In genomic region chr11:43937434-43938411, GRCh38 we compare ENCODE assay signal across 10 cellular contexts. TPM values are rescaled to one million over a fixed set of nuclear protein-coding genes. Genes with fewer than 3 reads are reported as not detected.
DNase-seq lines count a peak whose midpoint lies in the region; TF ChIP-seq lines count a peak whose summit lies in the region.
"Had no signal": no experiment of that assay in that cellular context is flagged by ENCODE, and none has a peak within 500 bp of the region (broad histone marks: within the 10 kb centered on the region; RNA-seq: fewer than 3 reads in every experiment).

No MANE protein-coding gene starts in this region.

- H3K27ac ChIP-seq in adrenal gland: peak overlapping the region in 2 of 5 donors; percentile 24 to 51

- H3K9me3 Mint-ChIP-seq in HFFc6 (no peaks in the 10 kb centered on the region), type B pancreatic cell (no peaks in the 10 kb centered on the region), CD14-positive monocyte (peaks cover 0 to 8% (median 0%) of the 10 kb centered on the region in 7 donors)

- intact Hi-C loops in adrenal gland (cut with DNase I): no loop called here
- intact Hi-C loops in CD14-positive monocyte (cut with micrococcal nuclease): no loop called here

- H3K27me3 ChIP-seq in adrenal gland: no peaks in the 10 kb centered on the region

- H3K27ac Mint-ChIP-seq in HFFc6 (peak overlapping the region; percentile 69), type B pancreatic cell (peak overlapping the region; percentile 8), CD14-positive monocyte (peak overlapping the region in 2 of 7 donors; percentile 1 to 49)
- H3K27ac Mint-ChIP-seq: activated CD8-positive, alpha-beta memory T cell treated with anti-CD3 and anti-CD28 coated beads, Interleukin-2, amount 10 ng/mL, durations not matched to agents 7 days and 5 days had no signal

- DNase-seq in HFFc6: peak; percentile 51
- peak in 6 of 7 donors; percentile 58 to 78 (median 62) for DNase-seq in adrenal gland
- peak; percentile 82 for DNase-seq in islet precursor cell
- no peak for DNase-seq in type B pancreatic cell (ENCODE audit: extremely low spot score, unreplicated experiment)
- no peak for DNase-seq in GM19240 (ENCODE audit: insufficient read length, low spot score)
- DNase-seq in CD14-positive monocyte (ENCODE audit: low spot score): no peak
- DNase-seq in NCI-H774 (lab: John Stamatoyannopoulos, UW): no peak
- DNase-seq in NCI-H1048 (lab: John Stamatoyannopoulos, UW): no peak
- DNase-seq: activated CD8-positive, alpha-beta memory T cell treated with anti-CD3 and anti-CD28 coated beads, Interleukin-2, amount 10 ng/mL, durations not matched to agents 7 days and 5 days; NCI-H2081 had no signal

- H3K4me3 Mint-ChIP-seq in HFFc6 (peak overlapping the region; percentile 7; the same call in 1 of the 2 replicates), type B pancreatic cell (no peak overlapping the region), CD14-positive monocyte (no peak overlapping the region)
- H3K4me3 Mint-ChIP-seq: activated CD8-positive, alpha-beta memory T cell treated with anti-CD3 and anti-CD28 coated beads, Interleukin-2, amount 10 ng/mL, durations not matched to agents 7 days and 5 days had no signal

- TF ChIP-seq POLR2A in adrenal gland (IDR thresholded peaks at IDR 0.05): no peak

- 48 to 62% (median 53%) methylated on average over 12 to 14 of the region's 14 CpGs for WGBS in adrenal gland, 4 donors

- H3K9me3 ChIP-seq in adrenal gland (replicated peaks in 1 of 3): no peaks in the 10 kb centered on the region

- peaks cover 12% of the 10 kb centered on the region for H3K27me3 Mint-ChIP-seq in HFFc6 (ENCODE audit: insufficient read depth)
- H3K27me3 Mint-ChIP-seq in type B pancreatic cell: peaks cover 44% of the 10 kb centered on the region
- H3K27me3 Mint-ChIP-seq in CD14-positive monocyte (ENCODE audit: low read depth in 3 of 3): peaks cover 24 to 41% (median 32%) of the 10 kb centered on the region in 3 donors

- TF ChIP-seq CTCF in HFFc6 (IDR thresholded peaks at IDR 0.05) (peak; percentile 64), adrenal gland (IDR thresholded peaks at IDR 0.05) (peak in 3 of 6 experiments; percentile 10 to 22 (median 15)), type B pancreatic cell (conservative IDR thresholded peaks at IDR 0.05) (peak; percentile 29), CD14-positive monocyte (IDR thresholded peaks at IDR 0.05) (no peak)

- no peaks in the 10 kb centered on the region for H3K36me3 ChIP-seq in adrenal gland (replicated peaks in 1 of 2)

- H3K4me1 Mint-ChIP-seq in HFFc6 (ENCODE audit: low read depth): peaks cover 35% of the 10 kb centered on the region
- H3K4me1 Mint-ChIP-seq in type B pancreatic cell (ENCODE audit: unreplicated experiment): peaks cover 26% of the 10 kb centered on the region
- peaks cover 9% of the 10 kb centered on the region for H3K4me1 Mint-ChIP-seq in CD14-positive monocyte

- peaks cover 6 to 11% of the 10 kb centered on the region in 2 donors for H3K4me1 ChIP-seq in adrenal gland (replicated peaks in 1 of 2)

- H3K36me3 Mint-ChIP-seq in HFFc6 (ENCODE audit: low read depth): no peaks in the 10 kb centered on the region
- no peaks in the 10 kb centered on the region for H3K36me3 Mint-ChIP-seq in type B pancreatic cell
- peaks cover 0 to 3% of the 10 kb centered on the region in 2 donors for H3K36me3 Mint-ChIP-seq in CD14-positive monocyte
- H3K36me3 Mint-ChIP-seq: activated CD8-positive, alpha-beta memory T cell treated with anti-CD3 and anti-CD28 coated beads, Interleukin-2, amount 10 ng/mL, durations not matched to agents 7 days and 5 days had no signal

- no peak overlapping the region for H3K4me3 ChIP-seq in adrenal gland

RNA-seq across cellular contexts. Expression of gene C11orf96, which starts 4.7 kb away (rescaled TPM):
- total RNA-seq in HFFc6 (2021; fragmentation: NEBNext Ultra II Directional; extraction: Animal tissue kit (Norgen Biotek cat#: 25700)): under 1 TPM; 0.23 to 0.37 (median 0.33) TPM
- total RNA-seq in adrenal gland (100 to 1,000 TPM; 102 to 549 (median 313) TPM), type B pancreatic cell (ENCODE audit: low replicate concordance) (1.5 and 5.2 TPM in 2 replicates)
- polyA plus RNA-seq in adrenal gland (100 to 1,000 TPM in 1 of 3 donors, 10 to 100 TPM in 2; 10.0 to 298 (median 57.6) TPM), CD14-positive monocyte (not detected)

RNA-seq across cellular contexts. Expression of gene ALKBH3, which starts 57.1 kb away (rescaled TPM):
- 10 to 100 TPM; 24.0 to 35.9 (median 31.5) TPM for total RNA-seq in HFFc6 (2021; fragmentation: NEBNext Ultra II Directional; extraction: Animal tissue kit (Norgen Biotek cat#: 25700))
- total RNA-seq in adrenal gland: 10 to 100 TPM; 19.7 to 40.9 (median 28.4) TPM
- polyA plus RNA-seq in adrenal gland: 10 to 100 TPM; 32.9 to 44.4 (median 38.4) TPM
- total RNA-seq in type B pancreatic cell (ENCODE audit: low replicate concordance): 27.3 and 30.6 TPM in 2 replicates
- 10 to 100 TPM; 22.7 to 25.8 TPM for polyA plus RNA-seq in CD14-positive monocyte

Comparison
In these comparisons a context has a peak if more than half of its experiments do, and no peak if none do; other contexts are left out.
1. DNase-seq: peak in HFFc6 (single experiment), adrenal gland (6 of 7) and islet precursor cell (single experiment); none in type B pancreatic cell (single experiment), GM19240 (single experiment), CD14-positive monocyte (single experiment), NCI-H774 (single experiment) and NCI-H1048 (single experiment).
2. RNA of gene C11orf96, which starts 4.7 kb away (total RNA-seq): 102 to 549 TPM in adrenal gland; 1.5 to 5.2 TPM in type B pancreatic cell and 0.23 to 0.37 TPM in HFFc6; every median in the first group is over 10 times any median in the second.